17 cellular contexts compared by ENCODE assay signal in genomic region chr9:120191141-120191540, GRCh38.
DNase-seq lines count a peak whose midpoint lies in the region; TF ChIP-seq lines count a peak whose summit lies in the region.
"Had no signal": no experiment of that assay in that cellular context is flagged by ENCODE, and none has a peak within 500 bp of the region (broad histone marks: within the 10 kb centered on the region; RNA-seq: fewer than 3 reads in every experiment).

No MANE protein-coding gene starts in this region.

- no peak overlapping the region for H3K18ac ChIP-seq in H9 (ENCODE audit: insufficient read length, low read depth, low read length)

- H3K36me3 ChIP-seq in WERI-Rb-1 (no peaks in the 10 kb centered on the region), endodermal cell (ENCODE audit: control insufficient read depth, insufficient read depth, low read length) (no peaks in the 10 kb centered on the region), neural progenitor cell (no peaks in the 10 kb centered on the region)
- H3K36me3 ChIP-seq: BE2C had no signal

- H2AFZ ChIP-seq in H9 (ENCODE audit: low read length) (no peak overlapping the region), neural progenitor cell (replicated peaks) (no peak overlapping the region)
- H2AFZ ChIP-seq: GM23338 had no signal

- H3T11ph ChIP-seq in H9 (ENCODE audit: low read length): no peak overlapping the region

- H3F3A ChIP-seq in neural progenitor cell (ENCODE audit: low read depth): no peaks in the 10 kb centered on the region

- H3K36me3 Mint-ChIP-seq in H9 (ENCODE audit: insufficient read depth in 1 of 3, low read depth in 3 of 3) (no peaks in the 10 kb centered on the region), endodermal cell (ENCODE audit: low read depth) (no peaks in the 10 kb centered on the region), neural progenitor cell (no peaks in the 10 kb centered on the region)
- no peaks in the 10 kb centered on the region for H3K36me3 Mint-ChIP-seq in activated naive CD8-positive, alpha-beta T cell treated with anti-CD3 and anti-CD28 coated beads for 36 hours
- H3K36me3 Mint-ChIP-seq: CD4-positive, CD25-positive, alpha-beta regulatory T cell; CD8-positive, alpha-beta memory T cell; IgD-negative memory B cell had no signal

- H3K79me1 ChIP-seq in H9 (ENCODE audit: insufficient read depth, low read depth, low read length, poor library complexity, severe bottlenecking): no peaks in the 10 kb centered on the region

- no peaks in the 10 kb centered on the region for H3K23me2 ChIP-seq in H9 (ENCODE audit: insufficient read length, low read depth, low read length, poor library complexity, severe bottlenecking)

- H3K4me2 ChIP-seq in H9 (ENCODE audit: insufficient read depth, insufficient read length, low read length) (no peak overlapping the region), neural progenitor cell (no peak overlapping the region)
- H3K4me2 ChIP-seq: GM23338 had no signal

- H4K8ac ChIP-seq in H9 (replicated peaks; ENCODE audit: insufficient read length, low read depth, low read length): no peak overlapping the region

- no peak overlapping the region for H3K4ac ChIP-seq in H9 (ENCODE audit: low read depth, low read length)

- peaks cover 8% of the 10 kb centered on the region for H3K27me3 Mint-ChIP-seq in H9 (ENCODE audit: low read depth)
- peaks cover 4% of the 10 kb centered on the region for H3K27me3 Mint-ChIP-seq in endodermal cell (ENCODE audit: insufficient read depth)
- H3K27me3 Mint-ChIP-seq in neural progenitor cell (ENCODE audit: insufficient read depth, low read depth): peaks cover 4% of the 10 kb centered on the region
- H3K27me3 Mint-ChIP-seq in activated naive CD8-positive, alpha-beta T cell treated with anti-CD3 and anti-CD28 coated beads for 36 hours: peaks cover 5% of the 10 kb centered on the region
- H3K27me3 Mint-ChIP-seq: CD4-positive, CD25-positive, alpha-beta regulatory T cell; IgD-negative memory B cell had no signal

- no peaks in the 10 kb centered on the region for H3K9me3 ChIP-seq in H9 (ENCODE audit: control insufficient read depth, low read depth, low read length)
- no peaks in the 10 kb centered on the region for H3K9me3 ChIP-seq in WERI-Rb-1 (ENCODE audit: severe bottlenecking)
- H3K9me3 ChIP-seq in endodermal cell (ENCODE audit: control insufficient read depth, low read length): no peaks in the 10 kb centered on the region
- H3K9me3 ChIP-seq in neural progenitor cell (ENCODE audit: low read depth): no peaks in the 10 kb centered on the region
- H3K9me3 ChIP-seq: BE2C had no signal

- H4K20me1 ChIP-seq in H9 (ENCODE audit: control insufficient read depth, insufficient read depth, insufficient read length) (no peaks in the 10 kb centered on the region), neural progenitor cell (ENCODE audit: low read depth) (no peaks in the 10 kb centered on the region)

- H4K91ac ChIP-seq in H9 (ENCODE audit: insufficient read length, low read depth, low read length): no peak overlapping the region

- DNase-seq in H9: no peak
- DNase-seq in WERI-Rb-1: peak; percentile 50
- DNase-seq in endodermal cell: no peak
- no peak for DNase-seq in neural progenitor cell (ENCODE audit: low spot score)
- DNase-seq in SKM-1 (lab: John Stamatoyannopoulos, UW; ENCODE audit: unreplicated experiment): no peak
- DNase-seq in activated naive CD8-positive, alpha-beta T cell treated with anti-CD3 and anti-CD28 coated beads for 36 hours: no peak
- no peak for DNase-seq in foreskin melanocyte
- DNase-seq: BE2C; CD4-positive, CD25-positive, alpha-beta regulatory T cell; CD8-positive, alpha-beta memory T cell; COR-L47; DMS 273 treated with DMSO at 0.1 percent for 48 hours; DMS53; DND-41; EL had no signal

- no CpG with 5 or more reads among the region's 3 CpGs for WGBS in H9 (ENCODE audit: extremely low coverage, insufficient read length, low lambda C conversion rate)
- WGBS in endodermal cell (ENCODE audit: insufficient coverage in 1 of 2, insufficient read length in 1 of 2), 2 experiments: 50 to 79% methylated on average over 2 to 3 of the region's 3 CpGs

- H3K27ac Mint-ChIP-seq in H9 (peak overlapping the region in 2 of 3 experiments; percentile 27 to 53; a peak in 2 of 7 replicates), endodermal cell (no peak overlapping the region), neural progenitor cell (peak overlapping the region; percentile 34)
- H3K27ac Mint-ChIP-seq in activated naive CD8-positive, alpha-beta T cell treated with anti-CD3 and anti-CD28 coated beads for 36 hours: no peak overlapping the region
- H3K27ac Mint-ChIP-seq: CD4-positive, CD25-positive, alpha-beta regulatory T cell; CD8-positive, alpha-beta memory T cell; GM23338; IgD-negative memory B cell had no signal

- H2BK15ac ChIP-seq in H9 (ENCODE audit: low read depth, low read length): no peak overlapping the region

- H4K5ac ChIP-seq in H9 (ENCODE audit: insufficient read length, low read depth, low read length): no peak overlapping the region

- H3K4me3 Mint-ChIP-seq in H9 (no peak overlapping the region), endodermal cell (no peak overlapping the region), neural progenitor cell (no peak overlapping the region)
- H3K4me3 Mint-ChIP-seq in activated naive CD8-positive, alpha-beta T cell treated with anti-CD3 and anti-CD28 coated beads for 36 hours: no peak overlapping the region
- H3K4me3 Mint-ChIP-seq: CD4-positive, CD25-positive, alpha-beta regulatory T cell; CD8-positive, alpha-beta memory T cell; GM23338; IgD-negative memory B cell had no signal

- H3K9me3 Mint-ChIP-seq in H9: no peaks in the 10 kb centered on the region
- H3K9me3 Mint-ChIP-seq in endodermal cell: no peaks in the 10 kb centered on the region
- H3K9me3 Mint-ChIP-seq in neural progenitor cell: no peaks in the 10 kb centered on the region
- no peaks in the 10 kb centered on the region for H3K9me3 Mint-ChIP-seq in activated naive CD8-positive, alpha-beta T cell treated with anti-CD3 and anti-CD28 coated beads for 36 hours
- H3K9me3 Mint-ChIP-seq: GM23338 had no signal

- H3K27me3 ChIP-seq in H9 (ENCODE audit: insufficient read depth, low read length): no peaks in the 10 kb centered on the region
- no peaks in the 10 kb centered on the region for H3K27me3 ChIP-seq in WERI-Rb-1 (ENCODE audit: insufficient read depth, low read depth, severe bottlenecking)
- H3K27me3 ChIP-seq in endodermal cell (ENCODE audit: control insufficient read depth, insufficient read depth, low read length, poor library complexity, severe bottlenecking): peaks cover 11% of the 10 kb centered on the region
- no peaks in the 10 kb centered on the region for H3K27me3 ChIP-seq in neural progenitor cell

- H3K4me3 ChIP-seq in WERI-Rb-1 (ENCODE audit: low read depth, low read length) (no peak overlapping the region), endodermal cell (ENCODE audit: low read length) (no peak overlapping the region), neural progenitor cell (no peak overlapping the region)
- H3K4me3 ChIP-seq: GM23338 had no signal

- H2AK5ac ChIP-seq in H9 (ENCODE audit: insufficient read length, low read length): no peak overlapping the region

- peaks cover 7 to 10% of the 10 kb centered on the region in 2 experiments for H3K4me1 Mint-ChIP-seq in H9
- no peaks in the 10 kb centered on the region for H3K4me1 Mint-ChIP-seq in endodermal cell
- H3K4me1 Mint-ChIP-seq in neural progenitor cell: peaks cover 6% of the 10 kb centered on the region
- no peaks in the 10 kb centered on the region for H3K4me1 Mint-ChIP-seq in activated naive CD8-positive, alpha-beta T cell treated with anti-CD3 and anti-CD28 coated beads for 36 hours
- H3K4me1 Mint-ChIP-seq: CD4-positive, CD25-positive, alpha-beta regulatory T cell; CD8-positive, alpha-beta memory T cell; GM23338; IgD-negative memory B cell had no signal

- H2BK5ac ChIP-seq in H9 (ENCODE audit: insufficient read length, low read length): no peak overlapping the region

- TF ChIP-seq CTCF in H9 (conservative IDR thresholded peaks at IDR 0.05) (no peak), WERI-Rb-1 (IDR thresholded peaks at IDR 0.05; ENCODE audit: low read depth, low read length) (0 out of 2 replicates have a peak, but pooled peaks have one; percentile 9), endodermal cell (conservative IDR thresholded peaks at IDR 0.05) (peak; percentile 27), neural progenitor cell (IDR thresholded peaks at IDR 0.05) (no peak)

- no peaks in the 10 kb centered on the region; the same call in 1 of the 2 replicates for H3K4me1 ChIP-seq in H9 (ENCODE audit: insufficient read depth, low read length)
- H3K4me1 ChIP-seq in endodermal cell (ENCODE audit: control insufficient read depth, insufficient read depth, low read length): no peaks in the 10 kb centered on the region
- H3K4me1 ChIP-seq in neural progenitor cell: peaks cover 5% of the 10 kb centered on the region
- H3K4me1 ChIP-seq: BE2C had no signal

- no peak overlapping the region for H3K56ac ChIP-seq in H9 (ENCODE audit: insufficient read length, low read depth, low read length)

- H3K79me2 ChIP-seq in H9 (ENCODE audit: insufficient read depth, low read length) (no peaks in the 10 kb centered on the region), neural progenitor cell (ENCODE audit: low read depth) (no peaks in the 10 kb centered on the region)

- H3K14ac ChIP-seq in H9 (ENCODE audit: insufficient read depth, low read length): 0 out of 2 replicates have a peak overlapping the region, but pooled peaks have one; percentile 68

- H2BK20ac ChIP-seq in H9 (ENCODE audit: low read depth, low read length, poor library complexity, severe bottlenecking): no peak overlapping the region

- no peak overlapping the region for H2BK12ac ChIP-seq in H9 (ENCODE audit: insufficient read length, low read depth, low read length)

- H3K23ac ChIP-seq in H9 (ENCODE audit: insufficient read length, low read depth, low read length): no peak overlapping the region

- no peak overlapping the region for H3K9ac ChIP-seq in H9 (ENCODE audit: extremely low read depth, insufficient read length, low read length)
- H3K9ac ChIP-seq in endodermal cell (ENCODE audit: extremely low read depth, low read length, poor library complexity, severe bottlenecking): no peak overlapping the region
- no peak overlapping the region for H3K9ac ChIP-seq in neural progenitor cell

- H3K27ac ChIP-seq in H9 (ENCODE audit: insufficient read length, low read depth, low read length): no peak overlapping the region
- no peak overlapping the region for H3K27ac ChIP-seq in WERI-Rb-1
- no peak overlapping the region for H3K27ac ChIP-seq in endodermal cell (ENCODE audit: low read depth, low read length)
- no peak overlapping the region for H3K27ac ChIP-seq in neural progenitor cell

- no peak overlapping the region for H2BK120ac ChIP-seq in H9 (ENCODE audit: low read depth, low read length, poor library complexity, severe bottlenecking)

Comparison
In these comparisons a context has a peak if more than half of its experiments do, and no peak if none do; other contexts are left out.
1. H3K27ac Mint-ChIP-seq: peak in H9 (2 of 3) and neural progenitor cell (single experiment); none in endodermal cell (single experiment) and activated naive CD8-positive, alpha-beta T cell treated with anti-CD3 and anti-CD28 coated beads for 36 hours (single experiment).
2. CTCF ChIP-seq: peak in WERI-Rb-1 (single experiment) and endodermal cell (single experiment); none in H9 (single experiment) and neural progenitor cell (single experiment).